Comparison of ENCODE assay signal across 1 cellular context in genomic region chr20:47358672-47359532, GRCh38.
TF ChIP-seq lines count a peak whose summit lies in the region.

No MANE protein-coding gene starts in this region.

TF ChIP-seq in HepG2, 621 proteins besides CTCF, POLR2A, EP300 and RAD21 (continued from another document and continues in another):
- TF ChIP-seq E2F5 (CRISPR knock-in tag; conservative IDR thresholded peaks at IDR 0.05) (peak; percentile 37; the same call in 1 of the 2 replicates), ZNF644 (CRISPR knock-in tag; IDR thresholded peaks at IDR 0.05; ENCODE audit: low read depth) (peak; percentile 81), ZNF12 (CRISPR knock-in tag; IDR thresholded peaks at IDR 0.05) (peak; percentile 67; the same call in 1 of the 2 replicates), ETV5 (CRISPR knock-in tag; IDR thresholded peaks at IDR 0.05; ENCODE audit: borderline replicate concordance) (peak; percentile 96), SCMH1 (CRISPR knock-in tag; IDR thresholded peaks at IDR 0.05; ENCODE audit: borderline replicate concordance) (no peak), ZNF234 (CRISPR knock-in tag; conservative IDR thresholded peaks at IDR 0.05) (peak; percentile 85; the same call in 1 of the 2 replicates), ZNF407 (CRISPR knock-in tag; IDR thresholded peaks at IDR 0.05; ENCODE audit: not compliant biosample characterization) (no peak), DMTF1 (CRISPR knock-in tag; IDR thresholded peaks at IDR 0.05) (no peak; the same call in 1 of the 2 replicates), RFX3 (CRISPR knock-in tag; IDR thresholded peaks at IDR 0.05) (no peak), SYNCRIP (IDR thresholded peaks at IDR 0.05; ENCODE audit: insufficient read depth, low read depth, low read length) (no peak), CBX1 (IDR thresholded peaks at IDR 0.05; ENCODE audit: low read depth) (no peak), ARNT2 (CRISPR knock-in tag; IDR thresholded peaks at IDR 0.05; ENCODE audit: low read depth) (peak; percentile 66), CREBL2 (CRISPR knock-in tag; IDR thresholded peaks at IDR 0.05; ENCODE audit: borderline replicate concordance) (peak; percentile 64), ZSCAN30 (CRISPR knock-in tag; IDR thresholded peaks at IDR 0.05) (0 out of 2 replicates have a peak, but pooled peaks have one; percentile 86), ZNF629 (CRISPR knock-in tag; conservative IDR thresholded peaks at IDR 0.05) (peak; percentile 68), MLX (CRISPR knock-in tag; IDR thresholded peaks at IDR 0.05) (peak; percentile 91), SP140L (CRISPR knock-in tag; IDR thresholded peaks at IDR 0.05; ENCODE audit: borderline replicate concordance) (0 out of 2 replicates have a peak, but pooled peaks have one; percentile 82), ZBTB14 (CRISPR knock-in tag; IDR thresholded peaks at IDR 0.05) (peak; percentile 47; the same call in 1 of the 2 replicates), RCOR2 (CRISPR knock-in tag; IDR thresholded peaks at IDR 0.05) (peak; percentile 87), ZNF574 (CRISPR knock-in tag; IDR thresholded peaks at IDR 0.05) (peak; percentile 76), TERF1 (CRISPR knock-in tag; IDR thresholded peaks at IDR 0.05) (0 out of 2 replicates have a peak, but pooled peaks have one; percentile 64), FOXA1 (IDR thresholded peaks at IDR 0.05) (no peak), FOXA1 (CRISPR knock-in tag; IDR thresholded peaks at IDR 0.05) (peak; percentile 68), RFXANK (CRISPR knock-in tag; IDR thresholded peaks at IDR 0.05) (no peak; the same call in 1 of the 2 replicates), ISX (CRISPR knock-in tag; conservative IDR thresholded peaks at IDR 0.05) (peak; percentile 78; the same call in 1 of the 2 replicates), PHB2 (IDR thresholded peaks at IDR 0.05; ENCODE audit: partially characterized antibody) (no peak), RERE (CRISPR knock-in tag; IDR thresholded peaks at IDR 0.05; ENCODE audit: low read depth) (peak; percentile 84; the same call in 1 of the 2 replicates), MAF1 (CRISPR knock-in tag; IDR thresholded peaks at IDR 0.05; ENCODE audit: borderline replicate concordance) (peak; percentile 97)
